In genomic region chr6:158448856-158449255, GRCh38 we compare ENCODE assay signal across 1 cellular context.
TF ChIP-seq lines count a peak whose summit lies in the region.

No MANE protein-coding gene starts in this region.

TF ChIP-seq in HepG2, 621 proteins besides CTCF, POLR2A, EP300 and RAD21 (continued from another document):
- TF ChIP-seq HMG20A (CRISPR knock-in tag; IDR thresholded peaks at IDR 0.05; ENCODE audit: borderline replicate concordance) (no peak), ZBTB14 (CRISPR knock-in tag; IDR thresholded peaks at IDR 0.05) (no peak), ZNF570 (CRISPR knock-in tag; IDR thresholded peaks at IDR 0.05; ENCODE audit: borderline replicate concordance) (no peak)
TF ChIP-seq in HepG2: peak in this region for 1.
